ENCODE assay signal across 8 cellular contexts in the genomic region with DNA sequence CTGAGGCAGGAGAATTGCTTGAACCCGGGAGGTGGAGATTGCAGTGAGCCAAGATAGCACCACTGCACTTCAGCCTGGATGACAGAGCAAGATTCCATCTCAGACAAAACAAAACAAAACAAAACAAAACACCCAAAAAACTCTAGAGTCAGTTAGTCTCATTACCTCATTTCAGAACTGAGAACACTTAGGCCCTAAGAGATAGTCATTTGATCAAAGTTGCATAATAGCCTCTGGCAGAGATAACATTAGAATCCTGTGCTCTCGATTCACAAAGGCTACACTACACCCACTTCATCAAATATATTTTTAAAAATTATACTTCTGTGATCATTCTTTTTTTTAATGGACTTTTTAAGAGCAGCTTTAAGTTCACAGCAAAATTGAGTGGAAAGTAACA. TPM values are rescaled to one million over a fixed set of nuclear protein-coding genes. Genes with fewer than 3 reads are reported as not detected.
A peak's percentile ranks its signal among the peaks of the same experiment; 100 is the strongest.
DNase-seq lines count a peak whose midpoint lies in the region; ATAC-seq and TF ChIP-seq lines count a peak whose summit lies in the region.
"Not testable (repeated sequence)": the region's sequence is repeated elsewhere in the genome, so short reads cannot be mapped to it uniquely, and the experiment has no call there.
"Had no signal": no experiment of that assay in that cellular context is flagged by ENCODE, and none has a peak within 500 bp of the region (broad histone marks: within the 10 kb centered on the region; RNA-seq: fewer than 3 reads in every experiment).

No MANE protein-coding gene starts in this region.

- not testable (repeated sequence) for H3K9me3 ChIP-seq in upper lobe of right lung

- H3K27me3 ChIP-seq in upper lobe of right lung, result not testable (repeated sequence)

- H3K27ac ChIP-seq in upper lobe of right lung, result not testable (repeated sequence)

- intact Hi-C loops in Right ventricle myocardium superior (cut with DNase I); sciatic nerve (cut with DNase I); upper lobe of right lung (cut with DNase I): not testable (repeated sequence)

- DNase-seq in Ammon's horn (ENCODE audit: low spot score), result peak; percentile 4
- peak; percentile 0 for DNase-seq in NCI-H226
- peak; percentile 0 for DNase-seq in choroid plexus epithelial cell (ENCODE audit: low read depth)
- DNase-seq in Right ventricle myocardium superior; left lobe of liver (ENCODE audit: low spot score); sciatic nerve (ENCODE audit: low spot score); upper lobe of right lung: not testable (repeated sequence)

- H3K4me3 ChIP-seq in choroid plexus epithelial cell (ENCODE audit: low read depth, low read length); upper lobe of right lung: not testable (repeated sequence)

- not testable (repeated sequence) for H3K36me3 ChIP-seq in upper lobe of right lung

- ATAC-seq in Right ventricle myocardium superior (ENCODE audit: poor library complexity), result peak; percentile 36
- peak; percentile 47 for ATAC-seq in left lobe of liver
- ATAC-seq in sciatic nerve, result peak; percentile 81
- peak; percentile 43 for ATAC-seq in upper lobe of right lung

- not testable (repeated sequence) for TF ChIP-seq CTCF in choroid plexus epithelial cell (conservative IDR thresholded peaks at IDR 0.05; ENCODE audit: low read depth, low read length); upper lobe of right lung (IDR thresholded peaks at IDR 0.05)

- H3K4me1 ChIP-seq in upper lobe of right lung, result not testable (repeated sequence)

RNA-seq across cellular contexts. Expression of a gene that starts 40.6 kb away (rescaled TPM):
- total RNA-seq in Right ventricle myocardium superior (0.32 TPM), left lobe of liver (not detected), sciatic nerve (0.40 TPM), upper lobe of right lung (0.43 TPM)
- total RNA-seq: CD8-positive, alpha-beta T cell had no signal

RNA-seq across cellular contexts. Expression of a gene that starts 41.2 kb away (rescaled TPM):
- total RNA-seq in Right ventricle myocardium superior (9.9 TPM), left lobe of liver (6.4 TPM), sciatic nerve (89.4 TPM), upper lobe of right lung (35.1 TPM)
